In the genomic region with DNA sequence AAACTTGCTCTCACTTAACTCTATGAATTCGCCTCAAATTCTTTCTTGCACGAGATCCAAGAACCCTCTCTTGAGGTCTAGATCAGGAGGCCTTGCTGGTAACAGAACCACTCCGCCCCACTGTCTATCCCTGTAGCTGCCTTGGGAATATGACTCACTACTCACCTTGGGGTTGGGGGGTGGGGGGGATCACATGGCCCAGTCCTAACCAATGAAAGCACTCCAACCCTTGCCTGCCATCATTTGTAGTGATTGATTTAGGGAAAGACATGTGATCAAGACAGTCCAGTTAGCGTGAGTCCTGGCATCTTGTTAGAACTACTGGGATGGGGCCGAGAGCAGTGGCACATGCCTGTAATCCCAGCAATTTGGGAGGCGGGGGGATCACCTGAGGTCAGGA, we compare ENCODE assay signal across 17 cellular contexts. TPM values are rescaled to one million over a fixed set of nuclear protein-coding genes. Genes with fewer than 3 reads are reported as not detected.
DNase-seq lines count a peak whose midpoint lies in the region; FAIRE-seq and TF ChIP-seq lines count a peak whose summit lies in the region.
"Had no signal": no experiment of that assay in that cellular context is flagged by ENCODE, and none has a peak within 500 bp of the region (broad histone marks: within the 10 kb centered on the region; RNA-seq: fewer than 3 reads in every experiment).

No MANE protein-coding gene starts in this region.

- DNase-seq in A172 (ENCODE audit: low spot score) (peak; percentile 67), amniotic epithelial cell (ENCODE audit: low read depth) (peak; percentile 34), iPS-NIHi7 (ENCODE audit: extremely low spot score) (peak; percentile 32), GM19239 (ENCODE audit: insufficient read length, low spot score) (no peak), NCI-H345 (lab: John Stamatoyannopoulos, UW) (no peak), prostate gland (ENCODE audit: low spot score) (no peak)
- DNase-seq in stimulated activated naive CD4-positive, alpha-beta T cell (lab: John Stamatoyannopoulos, UW): no peak
- DNase-seq: KG1, NCI-H1436 treated with DMSO at 0.1 percent for 48 hours, NCI-H2029 treated with DMSO at 0.1 percent for 48 hours, NCI-H510A treated with DMSO at 0.1 percent for 48 hours, NCI-H82, PC-9 had no signal

- intact Hi-C loops in prostate gland (cut with DNase I): no loop called here

- H3K36me3 ChIP-seq in HEK293 (ENCODE audit: control insufficient read depth in 2 of 2, insufficient read depth in 1 of 2, low read length in 2 of 2) (no peaks in the 10 kb centered on the region), prostate gland (no peaks in the 10 kb centered on the region)

- no peaks in the 10 kb centered on the region for H3K27me3 ChIP-seq in prostate gland (replicated peaks; ENCODE audit: insufficient read depth)

- H3K27ac ChIP-seq in HEK293 (ENCODE audit: extremely low read depth, low read depth, low read length): no peak overlapping the region
- H3K27ac ChIP-seq in prostate gland: no peak overlapping the region
- H3K27ac ChIP-seq: C4-2B, PC-9 had no signal

- FAIRE-seq in GM19239 (lab: Jason Lieb, UNC): no peak

- WGBS in prostate gland: 95% methylated on average over 6 of the region's 6 CpGs

- H3K4me1 ChIP-seq in HEK293 (ENCODE audit: control insufficient read depth, insufficient read depth, low read length): peaks cover 3% of the 10 kb centered on the region; the same call in 1 of the 2 replicates
- no peaks in the 10 kb centered on the region for H3K4me1 ChIP-seq in prostate gland (replicated peaks)

- CTCF ChIA-PET in HEK293 (lab: Yijun Ruan, JAX): interaction anchor here (0.7 to 13.4 kb wide), 5 partner anchors 8 to 205 kb away, joined by 3 to 278 read pairs (median 4); no protein-coding TSS in a partner anchor

- POLR2A ChIA-PET in HEK293 (lab: Yijun Ruan, JAX): interaction anchor here (0.9 to 1.4 kb wide), 2 partner anchors 108 to 380 kb away, joined by 3 read pairs; no protein-coding TSS in a partner anchor

- no peak for TF ChIP-seq CTCF in HEK293 (tag by site-specific recombination; IDR thresholded peaks at IDR 0.05)
- TF ChIP-seq CTCF in prostate gland (IDR thresholded peaks at IDR 0.05): no peak

- no peak for TF ChIP-seq POLR2A in prostate gland (IDR thresholded peaks at IDR 0.05)

- H3K4me3 ChIP-seq in HEK293 (ENCODE audit: low read depth, low read length): no peak overlapping the region
- no peak overlapping the region for H3K4me3 ChIP-seq in prostate gland
- H3K4me3 ChIP-seq: PC-9 had no signal

- H3K9me3 ChIP-seq in HEK293 (ENCODE audit: control insufficient read depth, insufficient read depth, low read depth, low read length) (no peaks in the 10 kb centered on the region), prostate gland (no peaks in the 10 kb centered on the region)

TF ChIP-seq in HEK293, 187 proteins besides CTCF, POLR2A, EP300 and RAD21:
- TF ChIP-seq ZNF610 (tag by site-specific recombination; IDR thresholded peaks at IDR 0.05; ENCODE audit: borderline replicate concordance) (no peak), ZBTB7A (tag by site-specific recombination; IDR thresholded peaks at IDR 0.05; ENCODE audit: low read depth) (no peak), SP2 (tag by site-specific recombination; IDR thresholded peaks at IDR 0.05) (0 out of 2 replicates have a peak, but pooled peaks have one; percentile 24)
- TF ChIP-seq, protein P1, sequence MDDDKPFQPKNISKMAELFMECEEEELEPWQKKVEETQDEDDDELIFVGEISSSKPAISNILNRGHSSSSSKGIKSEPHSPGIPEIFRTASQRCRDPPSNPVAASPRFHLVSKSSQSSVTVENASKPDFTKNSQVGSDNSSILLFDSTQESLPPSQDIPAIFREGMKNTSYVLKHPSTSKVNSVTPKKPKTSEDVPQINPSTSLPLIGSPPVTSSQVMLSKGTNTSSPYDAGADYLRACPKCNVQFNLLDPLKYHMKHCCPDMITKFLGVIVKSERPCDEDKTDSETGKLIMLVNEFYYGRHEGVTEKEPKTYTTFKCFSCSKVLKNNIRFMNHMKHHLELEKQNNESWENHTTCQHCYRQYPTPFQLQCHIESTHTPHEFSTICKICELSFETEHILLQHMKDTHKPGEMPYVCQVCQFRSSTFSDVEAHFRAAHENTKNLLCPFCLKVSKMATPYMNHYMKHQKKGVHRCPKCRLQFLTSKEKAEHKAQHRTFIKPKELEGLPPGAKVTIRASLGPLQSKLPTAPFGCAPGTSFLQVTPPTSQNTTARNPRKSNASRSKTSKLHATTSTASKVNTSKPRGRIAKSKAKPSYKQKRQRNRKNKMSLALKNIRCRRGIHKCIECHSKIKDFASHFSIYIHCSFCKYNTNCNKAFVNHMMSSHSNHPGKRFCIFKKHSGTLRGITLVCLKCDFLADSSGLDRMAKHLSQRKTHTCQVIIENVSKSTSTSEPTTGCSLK (tag by site-specific recombination; IDR thresholded peaks at IDR 0.05): no peak
- TF ChIP-seq, protein P2, sequence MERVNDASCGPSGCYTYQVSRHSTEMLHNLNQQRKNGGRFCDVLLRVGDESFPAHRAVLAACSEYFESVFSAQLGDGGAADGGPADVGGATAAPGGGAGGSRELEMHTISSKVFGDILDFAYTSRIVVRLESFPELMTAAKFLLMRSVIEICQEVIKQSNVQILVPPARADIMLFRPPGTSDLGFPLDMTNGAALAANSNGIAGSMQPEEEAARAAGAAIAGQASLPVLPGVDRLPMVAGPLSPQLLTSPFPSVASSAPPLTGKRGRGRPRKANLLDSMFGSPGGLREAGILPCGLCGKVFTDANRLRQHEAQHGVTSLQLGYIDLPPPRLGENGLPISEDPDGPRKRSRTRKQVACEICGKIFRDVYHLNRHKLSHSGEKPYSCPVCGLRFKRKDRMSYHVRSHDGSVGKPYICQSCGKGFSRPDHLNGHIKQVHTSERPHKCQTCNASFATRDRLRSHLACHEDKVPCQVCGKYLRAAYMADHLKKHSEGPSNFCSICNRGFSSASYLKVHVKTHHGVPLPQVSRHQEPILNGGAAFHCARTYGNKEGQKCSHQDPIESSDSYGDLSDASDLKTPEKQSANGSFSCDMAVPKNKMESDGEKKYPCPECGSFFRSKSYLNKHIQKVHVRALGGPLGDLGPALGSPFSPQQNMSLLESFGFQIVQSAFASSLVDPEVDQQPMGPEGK (tag by site-specific recombination; IDR thresholded peaks at IDR 0.05): 0 out of 2 replicates have a peak, but pooled peaks have one; percentile 40
TF ChIP-seq in HEK293: peak in this region for 2.

RNA-seq across cellular contexts. Expression of a gene that starts 4.8 kb away (rescaled TPM):
- 47.7 and 56.5 TPM in 2 replicates for total RNA-seq in A172 (2014; rRNA removed; shearing (Covaris generic))
- 100 to 1,000 TPM in 1 of 2 donors, 10 to 100 TPM in 1; 71.0 to 104 TPM for total RNA-seq in prostate gland

RNA-seq across cellular contexts. Expression of a gene that starts 38.0 kb away (rescaled TPM):
- not detected in 2 replicates for total RNA-seq in A172 (2014; rRNA removed; shearing (Covaris generic))
- total RNA-seq in prostate gland: under 1 TPM in 1 of 2 donors, not detected in 1; 0.45 TPM
- total RNA-seq: A673, H4 had no signal

Comparison
In these comparisons a context has a peak if more than half of its experiments do, and no peak if none do; other contexts are left out.
1. DNase-seq: peak in A172 (single experiment), amniotic epithelial cell (single experiment) and iPS-NIHi7 (single experiment); none in GM19239 (single experiment), NCI-H345 (single experiment), prostate gland (single experiment) and stimulated activated naive CD4-positive, alpha-beta T cell (0 of 6).